ENCODE assay signal across 9 cellular contexts in genomic region chr15:64462492-64462891, GRCh38. TPM values are rescaled to one million over a fixed set of nuclear protein-coding genes. Genes with fewer than 3 reads are reported as not detected.
DNase-seq lines count a peak whose midpoint lies in the region; ATAC-seq and TF ChIP-seq lines count a peak whose summit lies in the region.
"Had no signal": no experiment of that assay in that cellular context is flagged by ENCODE, and none has a peak within 500 bp of the region (broad histone marks: within the 10 kb centered on the region; RNA-seq: fewer than 3 reads in every experiment).

No MANE protein-coding gene starts in this region.

- no peak for ATAC-seq in activated T-helper 17 cell treated with anti-CD3 and anti-CD28 coated beads, Interleukin-2, amount 50 U/mL, for 72 hours (replicated peaks)
- ATAC-seq in GM19463 (IDR thresholded peaks at IDR 0.05; ENCODE audit: unreplicated experiment): no peak

- no peaks in the 10 kb centered on the region for H3K27me3 Mint-ChIP-seq in activated naive CD4-positive, alpha-beta T cell treated with anti-CD3 and anti-CD28 coated beads for 36 hours (ENCODE audit: low read depth)
- no peaks in the 10 kb centered on the region for H3K27me3 Mint-ChIP-seq in activated T-helper 17 cell treated with anti-CD3 and anti-CD28 coated beads, Interleukin-2, amount 50 U/mL, for 72 hours

- peaks cover 78% of the 10 kb centered on the region for H3K4me1 Mint-ChIP-seq in activated naive CD4-positive, alpha-beta T cell treated with anti-CD3 and anti-CD28 coated beads for 36 hours (ENCODE audit: low read depth)
- H3K4me1 Mint-ChIP-seq in activated T-helper 17 cell treated with anti-CD3 and anti-CD28 coated beads, Interleukin-2, amount 50 U/mL, for 72 hours: peaks cover 38% of the 10 kb centered on the region

- CTCF ChIA-PET in activated naive CD4-positive, alpha-beta T cell treated with anti-CD3 and anti-CD28 coated beads for 36 hours (lab: Charles Lee): interaction anchor here (0.6 to 0.7 kb wide), 2 partner anchors 63 to 97 kb away, joined by 3 to 5 read pairs; no protein-coding TSS in a partner anchor

- no peak for TF ChIP-seq EP300 in suprapubic skin (IDR thresholded peaks at IDR 0.05)

- peaks cover 3% of the 10 kb centered on the region for H3K36me3 Mint-ChIP-seq in activated naive CD4-positive, alpha-beta T cell treated with anti-CD3 and anti-CD28 coated beads for 36 hours (ENCODE audit: low read depth)
- peaks cover 16% of the 10 kb centered on the region for H3K36me3 Mint-ChIP-seq in activated T-helper 17 cell treated with anti-CD3 and anti-CD28 coated beads, Interleukin-2, amount 50 U/mL, for 72 hours (ENCODE audit: low read depth)

- H3K36me3 ChIP-seq in iPS-18a (ENCODE audit: control insufficient read depth, low read depth, low read length): no peaks in the 10 kb centered on the region
- no peaks in the 10 kb centered on the region for H3K36me3 ChIP-seq in suprapubic skin
- H3K36me3 ChIP-seq in thyroid gland: no peaks in the 10 kb centered on the region

- TF ChIP-seq POLR2A in suprapubic skin (IDR thresholded peaks at IDR 0.05) (no peak), thyroid gland (IDR thresholded peaks at IDR 0.05) (no peak)

- H3K9me3 Mint-ChIP-seq in activated naive CD4-positive, alpha-beta T cell treated with anti-CD3 and anti-CD28 coated beads for 36 hours: no peaks in the 10 kb centered on the region
- H3K9me3 Mint-ChIP-seq in activated T-helper 17 cell treated with anti-CD3 and anti-CD28 coated beads, Interleukin-2, amount 50 U/mL, for 72 hours: no peaks in the 10 kb centered on the region

- H3K27ac ChIP-seq in iPS-18a (ENCODE audit: low read length): no peak overlapping the region
- peak overlapping the region; percentile 96 for H3K27ac ChIP-seq in suprapubic skin
- peak overlapping the region in 1 of 3 donors; percentile 85 for H3K27ac ChIP-seq in thyroid gland

- H3K27ac Mint-ChIP-seq in activated naive CD4-positive, alpha-beta T cell treated with anti-CD3 and anti-CD28 coated beads for 36 hours: peak overlapping the region; percentile 82
- peak overlapping the region; percentile 90 for H3K27ac Mint-ChIP-seq in activated T-helper 17 cell treated with anti-CD3 and anti-CD28 coated beads, Interleukin-2, amount 50 U/mL, for 72 hours

- TF ChIP-seq CTCF in suprapubic skin (IDR thresholded peaks at IDR 0.05): no peak
- TF ChIP-seq CTCF in thyroid gland (IDR thresholded peaks at IDR 0.05): no peak

- peak overlapping the region; percentile 77 for H3K4me3 Mint-ChIP-seq in activated naive CD4-positive, alpha-beta T cell treated with anti-CD3 and anti-CD28 coated beads for 36 hours
- peak overlapping the region; percentile 89 for H3K4me3 Mint-ChIP-seq in activated T-helper 17 cell treated with anti-CD3 and anti-CD28 coated beads, Interleukin-2, amount 50 U/mL, for 72 hours

- intact Hi-C loops in activated naive CD4-positive, alpha-beta T cell treated with anti-CD3 and anti-CD28 coated beads for 36 hours (cut with micrococcal nuclease): loop anchor here (5.0 kb wide), 1 partner anchor 75 kb away; the partner anchor contains the start of gene TRIP4
- intact Hi-C loops in thyroid gland (cut with DNase I): no loop called here

- H3K9me3 ChIP-seq in iPS-18a (ENCODE audit: control insufficient read depth, low read depth, low read length) (no peaks in the 10 kb centered on the region), suprapubic skin (no peaks in the 10 kb centered on the region), thyroid gland (no peaks in the 10 kb centered on the region)

- H3K4me1 ChIP-seq in iPS-18a (ENCODE audit: control insufficient read depth, low read depth, low read length) (peaks cover 38% of the 10 kb centered on the region), suprapubic skin (peaks cover 67% of the 10 kb centered on the region), thyroid gland (peaks cover 38 to 71% of the 10 kb centered on the region in 2 donors)

- no peak for DNase-seq in activated naive CD4-positive, alpha-beta T cell treated with anti-CD3 and anti-CD28 coated beads for 36 hours
- no peak for DNase-seq in activated naive CD4-positive, alpha-beta T cell treated with Interleukin-2 at 50 U/mL for 16 hours
- DNase-seq in suprapubic skin (ENCODE audit: low spot score in 2 of 2) (no peak), thyroid gland (no peak), occipital lobe (lab: John Stamatoyannopoulos, UW) (no peak)
- DNase-seq: cortex of kidney had no signal

- H3K9ac ChIP-seq in iPS-18a (ENCODE audit: low read length): peak overlapping the region; percentile 94

- H3K27me3 ChIP-seq in iPS-18a (ENCODE audit: control insufficient read depth, insufficient read depth, low read length) (no peaks in the 10 kb centered on the region), suprapubic skin (no peaks in the 10 kb centered on the region), thyroid gland (no peaks in the 10 kb centered on the region)

- H3K4me3 ChIP-seq in iPS-18a (ENCODE audit: low read length) (peak overlapping the region; percentile 92), suprapubic skin (no peak overlapping the region), thyroid gland (replicated peaks in 1 of 3) (no peak overlapping the region)

RNA-seq across cellular contexts. Expression of gene ZNF609, which starts 2.1 kb away (rescaled TPM):
- total RNA-seq in activated naive CD4-positive, alpha-beta T cell treated with anti-CD3 and anti-CD28 coated beads for 36 hours: 10 to 100 TPM; 39.5 to 40.4 TPM
- total RNA-seq in activated T-helper 17 cell treated with anti-CD3 and anti-CD28 coated beads, Interleukin-2, amount 50 U/mL, for 72 hours: 10 to 100 TPM; 27.3 to 41.2 TPM
- total RNA-seq in suprapubic skin: 10 to 100 TPM; 18.6 to 40.1 (median 23.7) TPM
- 10 to 100 TPM; 25.2 to 45.5 (median 32.6) TPM for total RNA-seq in thyroid gland
- total RNA-seq in occipital lobe: 29.8 TPM
